In the genomic region with DNA sequence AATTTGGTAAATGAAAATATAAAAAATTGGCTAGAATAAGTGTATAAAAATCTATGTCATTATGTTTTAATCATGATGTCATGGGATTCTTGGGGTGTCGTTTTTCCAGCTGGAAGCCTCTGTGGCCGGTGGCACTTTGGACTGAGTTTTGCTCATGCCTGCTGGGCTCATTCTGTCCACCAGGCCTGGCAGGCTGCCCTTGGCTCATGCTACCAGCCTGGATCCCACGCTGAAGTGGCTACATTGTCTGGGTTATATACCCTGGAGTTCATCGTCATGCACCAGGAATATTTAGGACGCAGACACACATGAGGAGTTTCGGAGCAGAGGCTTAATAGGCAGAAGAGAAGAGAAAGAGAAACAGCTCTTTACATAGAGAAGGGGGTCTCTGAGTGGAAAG, we compare ENCODE assay signal across 24 cellular contexts.
"Had no signal": no experiment of that assay in that cellular context is flagged by ENCODE, and none has a peak within 500 bp of the region (broad histone marks: within the 10 kb centered on the region; RNA-seq: fewer than 3 reads in every experiment).

No MANE protein-coding gene starts in this region.

- H3K4me3 ChIP-seq: SJCRH30 had no signal

- H3K9me3 ChIP-seq: SJCRH30 had no signal

- H3K27me3 ChIP-seq: SJCRH30 had no signal

- H3K36me3 ChIP-seq: SJCRH30 had no signal

- DNase-seq: activated CD4-positive, alpha-beta T cell treated with anti-CD3 and anti-CD28 coated beads for 48 hours; activated CD4-positive, alpha-beta T cell treated with anti-CD3 and anti-CD28 coated beads, Interleukin-2, amount 50 U/mL, for 4 hours; activated CD4-positive, CD25-positive, alpha-beta regulatory T cell treated with anti-CD3 and anti-CD28 coated beads, Interleukin-2, amount 50 U/mL, for 72 hours; activated CD8-positive, alpha-beta T cell treated with anti-CD3 and anti-CD28 coated beads, Interleukin-2, amount 10 ng/mL, durations not matched to agents 7 days and 5 days; activated effector memory CD4-positive, alpha-beta T cell treated with Interleukin-2 at 50 U/mL for 16 hours; activated naive CD4-positive, alpha-beta T cell treated with Interleukin-2 at 50 U/mL for 16 hours; activated naive CD8-positive, alpha-beta T cell treated with anti-CD3 and anti-CD28 coated beads, Interleukin-2, amount 50 U/mL, for 24 hours; activated T-cell treated with anti-CD3 and anti-CD28 coated beads, Interleukin-2, amount 50 U/mL, for 24 hours; amniotic stem cell; cerebellar nuclear complex; KG1; MV-4-11; NCI-H1105; NCI-H1436; NCI-H1694 treated with DMSO at 0.1 percent for 48 hours; NCI-H2171; NCI-H2227 treated with DMSO at 0.1 percent for 48 hours; NCI-H446 treated with DMSO at 0.1 percent for 48 hours; NCI-H524 treated with DMSO at 0.1 percent for 48 hours; NCI-H748 treated with DMSO at 0.1 percent for 48 hours; Right ventricle myocardium superior; SJCRH30; T-helper 17 cell; T-helper 9 cell had no signal

- H3K27ac ChIP-seq: SJCRH30 had no signal

- H3K4me1 ChIP-seq: SJCRH30 had no signal
